8 cellular contexts compared by ENCODE assay signal in genomic region chr2:216632321-216632951, GRCh38. TPM values are rescaled to one million over a fixed set of nuclear protein-coding genes. Genes with fewer than 3 reads are reported as not detected.
A peak's percentile ranks its signal among the peaks of the same experiment; 100 is the strongest.
DNase-seq lines count a peak whose midpoint lies in the region; ATAC-seq and TF ChIP-seq lines count a peak whose summit lies in the region.

No MANE protein-coding gene starts in this region.

- H3K9me3 ChIP-seq in HUES64 (ENCODE audit: insufficient read depth, low read depth, low read length) = no peaks in the 10 kb centered on the region

- peaks cover 18 to 24% of the 10 kb centered on the region in 2 donors for H3K4me1 Mint-ChIP-seq in natural killer cell treated with Interleukin-12 subunit alpha and Interleukin-12 subunit beta and Interleukin-15 and Interleukin-18, amount 100 ng/mL, for 72 hours (ENCODE audit: low read depth in 2 of 2)

- ATAC-seq in natural killer cell treated with Interleukin-12 subunit alpha and Interleukin-12 subunit beta and Interleukin-15 and Interleukin-18, amount 100 ng/mL, for 72 hours = no peak
- ATAC-seq in GM21423 (IDR thresholded peaks at IDR 0.05; ENCODE audit: unreplicated experiment) = no peak

- H3K9ac ChIP-seq in HUES64 (ENCODE audit: low read depth, low read length) = peak overlapping the region; percentile 92

- H3K4me3 ChIP-seq in HUES64 (ENCODE audit: low read length) (peak overlapping the region; percentile 97), choroid plexus epithelial cell (ENCODE audit: low read depth, low read length) (peak overlapping the region; percentile 66)

- H3K9me3 Mint-ChIP-seq in natural killer cell treated with Interleukin-12 subunit alpha and Interleukin-12 subunit beta and Interleukin-15 and Interleukin-18, amount 100 ng/mL, for 72 hours = no peaks in the 10 kb centered on the region

- no peak overlapping the region for H3K27ac Mint-ChIP-seq in natural killer cell treated with Interleukin-12 subunit alpha and Interleukin-12 subunit beta and Interleukin-15 and Interleukin-18, amount 100 ng/mL, for 72 hours

- DNase-seq in choroid plexus epithelial cell (ENCODE audit: low read depth) = no peak
- no peak for DNase-seq in natural killer cell treated with Interleukin-12 subunit alpha and Interleukin-12 subunit beta and Interleukin-15 and Interleukin-18, amount 100 ng/mL, for 72 hours (ENCODE audit: low spot score)
- no peak for DNase-seq in HT-29 (ENCODE audit: low spot score)
- no peak for DNase-seq in anterior cingulate cortex (lab: John Stamatoyannopoulos, UW)
- no peak for DNase-seq in AG08396 (ENCODE audit: low spot score)

- WGBS in HUES64 = 15% methylated on average over 13 of the region's 13 CpGs

- no peaks in the 10 kb centered on the region for H3K36me3 Mint-ChIP-seq in natural killer cell treated with Interleukin-12 subunit alpha and Interleukin-12 subunit beta and Interleukin-15 and Interleukin-18, amount 100 ng/mL, for 72 hours

- H3K4me1 ChIP-seq in HUES64 (ENCODE audit: insufficient read depth, low read length) = peaks cover 32% of the 10 kb centered on the region

- H3K27ac ChIP-seq in C4-2B (peak overlapping the region; percentile 77), HUES64 (ENCODE audit: low read depth, low read length) (peak overlapping the region; percentile 80; the same call in 1 of the 2 replicates)

- TF ChIP-seq CTCF in C4-2B (conservative IDR thresholded peaks at IDR 0.05) = no peak
- TF ChIP-seq CTCF in choroid plexus epithelial cell (conservative IDR thresholded peaks at IDR 0.05; ENCODE audit: low read depth, low read length) = no peak

- H3K27me3 ChIP-seq in HUES64 (ENCODE audit: insufficient read depth, low read length) = 0 out of 2 replicates have a peak, but pooled peaks cover 3% of the 10 kb centered on the region

- H3K36me3 ChIP-seq in HUES64 (ENCODE audit: insufficient read depth, low read length) = peaks cover 5% of the 10 kb centered on the region

- H3K4me3 Mint-ChIP-seq in natural killer cell treated with Interleukin-12 subunit alpha and Interleukin-12 subunit beta and Interleukin-15 and Interleukin-18, amount 100 ng/mL, for 72 hours = peak overlapping the region; percentile 72

- peaks cover 48 to 63% of the 10 kb centered on the region in 2 donors for H3K27me3 Mint-ChIP-seq in natural killer cell treated with Interleukin-12 subunit alpha and Interleukin-12 subunit beta and Interleukin-15 and Interleukin-18, amount 100 ng/mL, for 72 hours

RNA-seq across cellular contexts. Expression of gene IGFBP2, which starts 0.8 kb away (rescaled TPM):
- 353 TPM for polyA plus RNA-seq in HUES64 (2013, experiment 1 of 2)
- 448 TPM for polyA plus RNA-seq in HUES64 (2013, experiment 2 of 2)
- under 1 TPM in 1 of 2 donors, not detected in 1; 0.81 TPM for total RNA-seq in natural killer cell treated with Interleukin-12 subunit alpha and Interleukin-12 subunit beta and Interleukin-15 and Interleukin-18, amount 100 ng/mL, for 72 hours
- total RNA-seq in HT-29 (2014; rRNA removed; shearing (Covaris generic)) = 89.8 and 91.4 TPM in 2 replicates

Comparison
In these comparisons a context has a peak if more than half of its experiments do, and no peak if none do; other contexts are left out.
1. RNA of gene IGFBP2, which starts 0.8 kb away (total RNA-seq): 89.8 to 91.4 TPM in HT-29; 0.81 TPM in natural killer cell treated with Interleukin-12 subunit alpha and Interleukin-12 subunit beta and Interleukin-15 and Interleukin-18, amount 100 ng/mL, for 72 hours; every median in the first group is over 10 times any median in the second.